In genomic region chrX:102978594-102978993, GRCh38 we compare ENCODE assay signal across 37 cellular contexts. TPM values are rescaled to one million over a fixed set of nuclear protein-coding genes. Genes with fewer than 3 reads are reported as not detected.
"Had no signal": no experiment of that assay in that cellular context is flagged by ENCODE, and none has a peak within 500 bp of the region (broad histone marks: within the 10 kb centered on the region; RNA-seq: fewer than 3 reads in every experiment).

No MANE protein-coding gene starts in this region.

- H3K4me1 ChIP-seq: adrenal gland, body of pancreas, breast epithelium, colonic mucosa, esophagus squamous epithelium, gastroesophageal sphincter, heart right ventricle had no signal

- H3K4me3 Mint-ChIP-seq: activated CD8-positive, alpha-beta memory T cell treated with anti-CD3 and anti-CD28 coated beads, Interleukin-2, amount 10 ng/mL, durations not matched to agents 7 days and 5 days; activated CD8-positive, alpha-beta T cell treated with anti-CD3 and anti-CD28 coated beads, Interleukin-2, amount 10 ng/mL, durations not matched to agents 7 days and 5 days; activated naive CD4-positive, alpha-beta T cell treated with anti-CD3 and anti-CD28 coated beads for 36 hours; activated naive CD4-positive, alpha-beta T cell treated with anti-CD3 and anti-CD28 coated beads, Interleukin-2, amount 50 U/mL, for 24 hours; activated naive CD8-positive, alpha-beta T cell treated with anti-CD3 and anti-CD28 coated beads for 36 hours; activated naive CD8-positive, alpha-beta T cell treated with anti-CD3 and anti-CD28 coated beads, Interleukin-2, amount 50 U/mL, for 24 hours; activated T-helper 1 cell treated with anti-CD3 and anti-CD28 coated beads, Interleukin-12 subunit alpha, Interleukin-12 subunit beta, Interleukin-2, Interleukin-4 antibody, amounts not matched to agents 30 ng/mL and 10 ng/mL and 1 ng/mL, durations not matched to agents 14 hours and 24 hours and 36 hours; T-helper 17 cell; T-helper 2 cell treated with Interferon-gamma antibody and Interleukin-4, amounts not matched to agents 5 μg/mL and 100 μg/mL, for 36 hours; WTC11 had no signal

- H3K9me3 ChIP-seq: adrenal gland, body of pancreas, colonic mucosa, esophagus squamous epithelium, gastroesophageal sphincter had no signal

- H3K27ac Mint-ChIP-seq: activated CD8-positive, alpha-beta memory T cell treated with anti-CD3 and anti-CD28 coated beads, Interleukin-2, amount 10 ng/mL, durations not matched to agents 7 days and 5 days; activated CD8-positive, alpha-beta T cell treated with anti-CD3 and anti-CD28 coated beads, Interleukin-2, amount 10 ng/mL, durations not matched to agents 7 days and 5 days; activated naive CD4-positive, alpha-beta T cell treated with anti-CD3 and anti-CD28 coated beads for 36 hours; activated naive CD4-positive, alpha-beta T cell treated with anti-CD3 and anti-CD28 coated beads, Interleukin-2, amount 50 U/mL, for 24 hours; activated naive CD8-positive, alpha-beta T cell treated with anti-CD3 and anti-CD28 coated beads for 36 hours; activated naive CD8-positive, alpha-beta T cell treated with anti-CD3 and anti-CD28 coated beads, Interleukin-2, amount 50 U/mL, for 24 hours; activated T-helper 1 cell treated with anti-CD3 and anti-CD28 coated beads, Interleukin-12 subunit alpha, Interleukin-12 subunit beta, Interleukin-2, Interleukin-4 antibody, amounts not matched to agents 30 ng/mL and 10 ng/mL and 1 ng/mL, durations not matched to agents 14 hours and 24 hours and 36 hours; activated T-helper 2 cell treated with anti-CD3 and anti-CD28 coated beads, Interferon-gamma antibody, Interleukin-2, Interleukin-4, amounts not matched to agents 10 μg/mL and 5 μg/mL and 100 μg/mL, durations not matched to agents 14 hours and 24 hours and 36 hours; T-helper 17 cell; T-helper 2 cell treated with Interferon-gamma antibody and Interleukin-4, amounts not matched to agents 5 μg/mL and 100 μg/mL, for 36 hours; WTC11 had no signal

- H3K36me3 Mint-ChIP-seq: activated CD8-positive, alpha-beta memory T cell treated with anti-CD3 and anti-CD28 coated beads, Interleukin-2, amount 10 ng/mL, durations not matched to agents 7 days and 5 days; activated naive CD4-positive, alpha-beta T cell treated with anti-CD3 and anti-CD28 coated beads, Interleukin-2, amount 50 U/mL, for 24 hours; activated naive CD8-positive, alpha-beta T cell treated with anti-CD3 and anti-CD28 coated beads for 36 hours had no signal

- H3K27me3 Mint-ChIP-seq: activated CD8-positive, alpha-beta memory T cell treated with anti-CD3 and anti-CD28 coated beads, Interleukin-2, amount 10 ng/mL, durations not matched to agents 7 days and 5 days; activated naive CD4-positive, alpha-beta T cell treated with anti-CD3 and anti-CD28 coated beads, Interleukin-2, amount 50 U/mL, for 24 hours; activated naive CD8-positive, alpha-beta T cell treated with anti-CD3 and anti-CD28 coated beads, Interleukin-2, amount 50 U/mL, for 24 hours; T-helper 17 cell had no signal

- H2AFZ ChIP-seq: hepatocyte had no signal

- ATAC-seq: activated CD8-positive, alpha-beta memory T cell treated with anti-CD3 and anti-CD28 coated beads, Interleukin-2, amount 10 ng/mL, durations not matched to agents 7 days and 5 days; activated CD8-positive, alpha-beta T cell treated with anti-CD3 and anti-CD28 coated beads, Interleukin-2, amount 10 ng/mL, durations not matched to agents 7 days and 5 days; activated naive CD8-positive, alpha-beta T cell treated with anti-CD3 and anti-CD28 coated beads, Interleukin-2, amount 50 U/mL, for 24 hours; body of pancreas; gastroesophageal sphincter; heart right ventricle; T-helper 17 cell; WTC11 had no signal

- H3K36me3 ChIP-seq: adrenal gland, breast epithelium, cardiac muscle cell, colonic mucosa, esophagus squamous epithelium, gastroesophageal sphincter, heart right ventricle had no signal

- H3K4me1 Mint-ChIP-seq: activated CD8-positive, alpha-beta memory T cell treated with anti-CD3 and anti-CD28 coated beads, Interleukin-2, amount 10 ng/mL, durations not matched to agents 7 days and 5 days; activated naive CD4-positive, alpha-beta T cell treated with anti-CD3 and anti-CD28 coated beads, Interleukin-2, amount 50 U/mL, for 24 hours; activated naive CD8-positive, alpha-beta T cell treated with anti-CD3 and anti-CD28 coated beads for 36 hours; activated naive CD8-positive, alpha-beta T cell treated with anti-CD3 and anti-CD28 coated beads, Interleukin-2, amount 50 U/mL, for 24 hours; T-helper 17 cell had no signal

- H3K79me2 ChIP-seq: hepatocyte had no signal

- H3K4me2 ChIP-seq: hepatocyte had no signal

- H3K27me3 ChIP-seq: adrenal gland, body of pancreas, cardiac muscle cell, esophagus squamous epithelium, gastroesophageal sphincter, hepatocyte had no signal

- H3K27ac ChIP-seq: adrenal gland, body of pancreas, breast epithelium, cardiac muscle cell, colonic mucosa, epithelial cell of prostate, esophagus squamous epithelium, gastroesophageal sphincter, heart right ventricle, hepatocyte, VCaP had no signal

- H3K9me3 Mint-ChIP-seq: activated naive CD4-positive, alpha-beta T cell treated with anti-CD3 and anti-CD28 coated beads, Interleukin-2, amount 50 U/mL, for 24 hours; activated T-helper 1 cell treated with anti-CD3 and anti-CD28 coated beads, Interleukin-12 subunit alpha, Interleukin-12 subunit beta, Interleukin-2, Interleukin-4 antibody, amounts not matched to agents 30 ng/mL and 10 ng/mL and 1 ng/mL, durations not matched to agents 14 hours and 24 hours and 36 hours had no signal

- DNase-seq: activated CD4-positive, alpha-beta T cell treated with anti-CD3 and anti-CD28 coated beads for 1 hour; activated CD4-positive, alpha-beta T cell treated with anti-CD3 and anti-CD28 coated beads for 48 hours; activated CD4-positive, alpha-beta T cell treated with anti-CD3 and anti-CD28 coated beads, Interleukin-2, amount 50 U/mL, for 1 hour; activated CD4-positive, alpha-beta T cell treated with anti-CD3 and anti-CD28 coated beads, Interleukin-2, amount 50 U/mL, for 48 hours; activated CD8-positive, alpha-beta memory T cell treated with anti-CD3 and anti-CD28 coated beads, Interleukin-2, amount 10 ng/mL, durations not matched to agents 7 days and 5 days; activated CD8-positive, alpha-beta memory T cell treated with anti-CD3 and anti-CD28 coated beads, Interleukin-2, amount 50 U/mL, for 4 hours; activated CD8-positive, alpha-beta T cell treated with anti-CD3 and anti-CD28 coated beads, Interleukin-2, amount 10 ng/mL, durations not matched to agents 7 days and 5 days; activated effector memory CD4-positive, alpha-beta T cell treated with anti-CD3 and anti-CD28 coated beads, Interleukin-2, amount 50 U/mL, for 16 hours; activated naive CD4-positive, alpha-beta T cell treated with anti-CD3 and anti-CD28 coated beads for 36 hours; activated naive CD8-positive, alpha-beta T cell treated with anti-CD3 and anti-CD28 coated beads for 36 hours; activated naive CD8-positive, alpha-beta T cell treated with anti-CD3 and anti-CD28 coated beads, Interleukin-2, amount 50 U/mL, for 24 hours; activated T-cell treated with anti-CD3 and anti-CD28 coated beads, Interleukin-2, amount 50 U/mL, for 1 hour; activated T-cell treated with anti-CD3 and anti-CD28 coated beads, Interleukin-2, amount 50 U/mL, for 48 hours; adrenal gland; amygdala; aorta; body of pancreas; central memory CD4-positive, alpha-beta T cell; cerebellar nuclear complex; colonic mucosa; effector CD8-positive, alpha-beta T cell; esophagus squamous epithelium; foreskin melanocyte; heart right ventricle; T-helper 17 cell; T1000 had no signal

- H3K4me3 ChIP-seq: adrenal gland, body of pancreas, breast epithelium, cardiac muscle cell, colonic mucosa, esophagus squamous epithelium, gastroesophageal sphincter, heart right ventricle, hepatocyte had no signal

RNA-seq across cellular contexts. Expression of gene RAB40AL, which starts 41.5 kb away (rescaled TPM):
- total RNA-seq: hepatocyte had no signal
